22 cellular contexts compared by ENCODE assay signal in genomic region chr6:137581019-137581707, GRCh38.
A peak's percentile ranks its signal among the peaks of the same experiment; 100 is the strongest.
DNase-seq lines count a peak whose midpoint lies in the region; ATAC-seq and TF ChIP-seq lines count a peak whose summit lies in the region.
"Had no signal": no experiment of that assay in that cellular context is flagged by ENCODE, and none has a peak within 500 bp of the region (broad histone marks: within the 10 kb centered on the region; RNA-seq: fewer than 3 reads in every experiment).

No MANE protein-coding gene starts in this region.

- intact Hi-C loops in ascending aorta (cut with DNase I) = no loop called here

- H3K9me3 ChIP-seq in OCI-LY3 (ENCODE audit: insufficient read depth, low read length) = no peaks in the 10 kb centered on the region
- no peaks in the 10 kb centered on the region for H3K9me3 ChIP-seq in ascending aorta
- H3K9me3 ChIP-seq in SJCRH30 (replicated peaks) = no peaks in the 10 kb centered on the region
- H3K9me3 ChIP-seq: body of pancreas, right atrium auricular region had no signal

- H3K4me2 ChIP-seq in OCI-LY3 (ENCODE audit: low read length) = peak overlapping the region; percentile 28; the same call in 1 of the 2 replicates

- H4K20me1 ChIP-seq in OCI-LY3 (ENCODE audit: insufficient read depth, low read length) = no peaks in the 10 kb centered on the region

- TF ChIP-seq CTCF in OCI-LY3 (IDR thresholded peaks at IDR 0.05; ENCODE audit: low read depth, low read length) (no peak), ascending aorta (IDR thresholded peaks at IDR 0.05) (no peak)

- H3K27ac ChIP-seq in OCI-LY3 (ENCODE audit: low read length) = no peak overlapping the region
- H3K27ac ChIP-seq in ascending aorta = no peak overlapping the region
- H3K27ac ChIP-seq in SJCRH30 = no peak overlapping the region
- H3K27ac ChIP-seq: body of pancreas, epithelial cell of prostate, HL-60, right atrium auricular region had no signal

- H3K36me3 ChIP-seq in OCI-LY3 (replicated peaks; ENCODE audit: low read depth, low read length) (no peaks in the 10 kb centered on the region), ascending aorta (no peaks in the 10 kb centered on the region), SJCRH30 (no peaks in the 10 kb centered on the region)
- H3K36me3 ChIP-seq: right atrium auricular region had no signal

- ATAC-seq in HG02885 (IDR thresholded peaks at IDR 0.05; ENCODE audit: poor library complexity, unreplicated experiment) (peak; percentile 75), GM18517 (IDR thresholded peaks at IDR 0.05; ENCODE audit: unreplicated experiment) (no peak)
- ATAC-seq: body of pancreas, K562 had no signal

- H3K4me1 ChIP-seq in OCI-LY3 (ENCODE audit: low read length) (peaks cover 12% of the 10 kb centered on the region), ascending aorta (no peaks in the 10 kb centered on the region), SJCRH30 (no peaks in the 10 kb centered on the region)
- H3K4me1 ChIP-seq: body of pancreas, right atrium auricular region had no signal

- H3K27me3 ChIP-seq in OCI-LY3 (ENCODE audit: low read depth, low read length) (no peaks in the 10 kb centered on the region), ascending aorta (no peaks in the 10 kb centered on the region), SJCRH30 (no peaks in the 10 kb centered on the region)
- H3K27me3 ChIP-seq: body of pancreas, right atrium auricular region had no signal

- no peak overlapping the region for H3K9ac ChIP-seq in OCI-LY3 (ENCODE audit: low read length)

- H3K4me3 ChIP-seq in OCI-LY3 (ENCODE audit: low read length) = no peak overlapping the region
- H3K4me3 ChIP-seq in ascending aorta = no peak overlapping the region
- no peak overlapping the region for H3K4me3 ChIP-seq in SJCRH30
- H3K4me3 ChIP-seq: body of pancreas, K562, right atrium auricular region had no signal

- no peak overlapping the region for H2AFZ ChIP-seq in OCI-LY3 (ENCODE audit: low read depth, low read length)

- H3K79me2 ChIP-seq in OCI-LY3 (ENCODE audit: low read length) = no peaks in the 10 kb centered on the region

- DNase-seq in NOMO-1 treated with DMSO at 0.1 percent for 48 hours (lab: John Stamatoyannopoulos, UW; ENCODE audit: unreplicated experiment) = peak; percentile 25
- DNase-seq in NOMO-1 treated with dmso at 0.1 percent for 144 hours (lab: John Stamatoyannopoulos, UW; ENCODE audit: unreplicated experiment) = no peak
- DNase-seq in ascending aorta (ENCODE audit: low spot score in 2 of 2) = no peak
- DNase-seq in SJCRH30 = no peak
- DNase-seq in kidney tubule cell (ENCODE audit: low spot score) = no peak
- DNase-seq: activated CD4-positive, alpha-beta T cell treated with anti-CD3 and anti-CD28 coated beads, Interleukin-2, amount 10 ng/mL, durations not matched to agents 7 days and 5 days; activated naive CD4-positive, alpha-beta T cell treated with anti-CD3 and anti-CD28 coated beads, Interleukin-2, amount 50 U/mL, for 16 hours; activated T-cell treated with anti-CD3 and anti-CD28 coated beads for 4 hours; body of pancreas; CD4-positive, alpha-beta T cell; cortex of kidney; H7; NCI-H1694; NCI-H446; stimulated activated CD4-positive, alpha-beta T cell treated with anti-CD3 and anti-CD28 coated beads, Interleukin-1b, Interleukin-23, amount 100 ng/mL, for 48 hours had no signal
